29 cellular contexts compared by ENCODE assay signal in the genomic region with DNA sequence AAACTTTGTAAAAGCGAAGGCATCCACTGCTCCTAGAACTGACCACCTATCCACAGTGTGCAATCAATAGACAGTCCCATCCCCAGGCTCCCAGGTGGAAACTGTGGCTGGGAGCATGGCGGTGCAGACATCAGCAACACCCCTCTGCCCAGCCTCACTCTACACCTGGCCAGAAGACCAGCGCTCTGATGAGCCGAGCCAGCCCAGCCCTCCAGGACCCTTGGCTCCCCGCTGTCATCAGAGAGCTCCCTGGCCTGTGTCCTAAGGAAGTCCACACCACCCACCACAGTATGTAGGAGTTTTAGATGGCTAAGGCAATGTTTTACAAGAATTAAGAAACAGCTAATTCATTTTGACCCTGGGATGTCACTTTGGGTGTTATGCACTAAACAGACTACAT.
"Had no signal": no experiment of that assay in that cellular context is flagged by ENCODE, and none has a peak within 500 bp of the region (broad histone marks: within the 10 kb centered on the region; RNA-seq: fewer than 3 reads in every experiment).

No MANE protein-coding gene starts in this region.

- H3K27ac ChIP-seq: left lung, lower lobe of right lung, neutrophil, parathyroid adenoma, psoas muscle, right lobe of liver, tibial nerve, uterus had no signal

- DNase-seq: hypothalamus; immature natural killer cell; kidney; left colon; left lung; lower lobe of right lung; mammary epithelial cell; mesenchymal stem cell; naive thymus-derived CD8-positive, alpha-beta T cell; occipital lobe; psoas muscle; right lobe of liver; stimulated activated CD4-positive, alpha-beta T cell treated with anti-CD3 and anti-CD28 coated beads, Interleukin-12 subunit alpha, Interleukin-12 subunit beta, amount 100 ng/mL, for 4 hours; stimulated activated CD4-positive, alpha-beta T cell treated with anti-CD3 and anti-CD28 coated beads, Interleukin-15, amount 100 ng/mL, for 24 hours; stimulated activated CD4-positive, alpha-beta T cell treated with anti-CD3 and anti-CD28 coated beads, Interleukin-2, amount 100 ng/mL, for 24 hours; stimulated activated CD4-positive, alpha-beta T cell treated with anti-CD3 and anti-CD28 coated beads, Interleukin-4, amount 100 ng/mL, for 1 hour; stimulated activated naive CD4-positive, alpha-beta T cell treated with Interleukin-2 at 50 U/mL for 16 hours; stimulated activated naive CD8-positive, alpha-beta T cell treated with anti-CD3 and anti-CD28 coated beads, Interleukin-15, amount 100 ng/mL, for 72 hours; substantia nigra; uterus had no signal

- H3K4me3 Mint-ChIP-seq: immature natural killer cell; naive thymus-derived CD8-positive, alpha-beta T cell; nephron; neural crest cell; stimulated activated effector memory CD8-positive, alpha-beta T cell treated with anti-CD3 and anti-CD28 coated beads, Interleukin-12 subunit alpha, Interleukin-12 subunit beta, amount 100 ng/mL, for 72 hours; stimulated activated naive CD8-positive, alpha-beta T cell treated with anti-CD3 and anti-CD28 coated beads, Interleukin-15, amount 100 ng/mL, for 72 hours; type B pancreatic cell had no signal

- H3K27me3 Mint-ChIP-seq: naive thymus-derived CD8-positive, alpha-beta T cell; stimulated activated naive CD8-positive, alpha-beta T cell treated with anti-CD3 and anti-CD28 coated beads, Interleukin-15, amount 100 ng/mL, for 72 hours; type B pancreatic cell had no signal

- FAIRE-seq: islet of Langerhans, kidney had no signal

- H3K27me3 ChIP-seq: left lung, neutrophil, right lobe of liver, tibial nerve, uterus had no signal

- H3K9me3 ChIP-seq: left lung, lower lobe of right lung, neutrophil, psoas muscle, right lobe of liver, tibial nerve, uterus had no signal

- H2AFZ ChIP-seq: parathyroid adenoma had no signal

- H3K4me1 ChIP-seq: left lung, lower lobe of right lung, parathyroid adenoma, psoas muscle, right lobe of liver, tibial nerve had no signal

- H3K9ac ChIP-seq: parathyroid adenoma had no signal

- H3K27ac Mint-ChIP-seq: nephron; stimulated activated effector memory CD8-positive, alpha-beta T cell treated with anti-CD3 and anti-CD28 coated beads, Interleukin-12 subunit alpha, Interleukin-12 subunit beta, amount 100 ng/mL, for 72 hours; stimulated activated naive CD8-positive, alpha-beta T cell treated with anti-CD3 and anti-CD28 coated beads, Interleukin-15, amount 100 ng/mL, for 72 hours; type B pancreatic cell had no signal

- H3K9me3 Mint-ChIP-seq: immature natural killer cell; naive thymus-derived CD8-positive, alpha-beta T cell; nephron; neural crest cell; stimulated activated effector memory CD8-positive, alpha-beta T cell treated with anti-CD3 and anti-CD28 coated beads, Interleukin-12 subunit alpha, Interleukin-12 subunit beta, amount 100 ng/mL, for 72 hours; stimulated activated naive CD8-positive, alpha-beta T cell treated with anti-CD3 and anti-CD28 coated beads, Interleukin-15, amount 100 ng/mL, for 72 hours; type B pancreatic cell had no signal

- ATAC-seq: left colon; left lung; lower lobe of right lung; naive thymus-derived CD8-positive, alpha-beta T cell; psoas muscle; right lobe of liver; stimulated activated effector memory CD8-positive, alpha-beta T cell treated with anti-CD3 and anti-CD28 coated beads, Interleukin-12 subunit alpha, Interleukin-12 subunit beta, amount 100 ng/mL, for 72 hours; stimulated activated naive CD8-positive, alpha-beta T cell treated with anti-CD3 and anti-CD28 coated beads, Interleukin-15, amount 100 ng/mL, for 72 hours had no signal

- H3K4me2 ChIP-seq: smooth muscle cell had no signal

- H3K36me3 ChIP-seq: uterus had no signal

- H3K4me3 ChIP-seq: left lung, lower lobe of right lung, psoas muscle, right lobe of liver, smooth muscle cell, tibial nerve, uterus had no signal
